26 cellular contexts compared by ENCODE assay signal in genomic region chr2:139159177-139159576, GRCh38.
"Had no signal": no experiment of that assay in that cellular context is flagged by ENCODE, and none has a peak within 500 bp of the region (broad histone marks: within the 10 kb centered on the region; RNA-seq: fewer than 3 reads in every experiment).

No MANE protein-coding gene starts in this region.

- H3K36me3 ChIP-seq: colonic mucosa, esophagus squamous epithelium, gastrocnemius medialis, heart right ventricle, left lung, lower lobe of right lung had no signal

- H3K4me1 ChIP-seq: colonic mucosa, esophagus squamous epithelium, gastrocnemius medialis, heart right ventricle, left lung, lower lobe of right lung had no signal

- H3K9me3 ChIP-seq: colonic mucosa, esophagus squamous epithelium, gastrocnemius medialis, left lung, lower lobe of right lung, mucosa of descending colon had no signal

- H3K27me3 ChIP-seq: colonic mucosa, esophagus squamous epithelium, gastrocnemius medialis, heart right ventricle, left lung had no signal

- FAIRE-seq: endometrium, islet of Langerhans, keratinocyte had no signal

- H3K4me3 ChIP-seq: colonic mucosa, esophagus squamous epithelium, gastrocnemius medialis, heart right ventricle, left lung, lower lobe of right lung, mucosa of descending colon had no signal

- ATAC-seq: effector memory CD8-positive, alpha-beta T cell; esophagus mucosa; gastrocnemius medialis; heart right ventricle; left cardiac atrium; left lung; left ventricle myocardium superior; lower lobe of right lung; mucosa of descending colon had no signal

- DNase-seq: colonic mucosa; cortex of kidney; effector CD8-positive, alpha-beta T cell; effector memory CD8-positive, alpha-beta T cell; endodermal cell; erythroblast; esophagus squamous epithelium; foreskin fibroblast; foreskin melanocyte; gastrocnemius medialis; glutamatergic neuron; head of caudate nucleus; heart right ventricle; hippocampal formation; left cardiac atrium; left lung; left ventricle myocardium superior; lower lobe of right lung; mesenchymal stem cell; mucosa of descending colon; naive B cell had no signal

- H3K27ac ChIP-seq: colonic mucosa, epithelial cell of prostate, esophagus squamous epithelium, gastrocnemius medialis, heart right ventricle, left lung, lower lobe of right lung had no signal
